In the genomic region with DNA sequence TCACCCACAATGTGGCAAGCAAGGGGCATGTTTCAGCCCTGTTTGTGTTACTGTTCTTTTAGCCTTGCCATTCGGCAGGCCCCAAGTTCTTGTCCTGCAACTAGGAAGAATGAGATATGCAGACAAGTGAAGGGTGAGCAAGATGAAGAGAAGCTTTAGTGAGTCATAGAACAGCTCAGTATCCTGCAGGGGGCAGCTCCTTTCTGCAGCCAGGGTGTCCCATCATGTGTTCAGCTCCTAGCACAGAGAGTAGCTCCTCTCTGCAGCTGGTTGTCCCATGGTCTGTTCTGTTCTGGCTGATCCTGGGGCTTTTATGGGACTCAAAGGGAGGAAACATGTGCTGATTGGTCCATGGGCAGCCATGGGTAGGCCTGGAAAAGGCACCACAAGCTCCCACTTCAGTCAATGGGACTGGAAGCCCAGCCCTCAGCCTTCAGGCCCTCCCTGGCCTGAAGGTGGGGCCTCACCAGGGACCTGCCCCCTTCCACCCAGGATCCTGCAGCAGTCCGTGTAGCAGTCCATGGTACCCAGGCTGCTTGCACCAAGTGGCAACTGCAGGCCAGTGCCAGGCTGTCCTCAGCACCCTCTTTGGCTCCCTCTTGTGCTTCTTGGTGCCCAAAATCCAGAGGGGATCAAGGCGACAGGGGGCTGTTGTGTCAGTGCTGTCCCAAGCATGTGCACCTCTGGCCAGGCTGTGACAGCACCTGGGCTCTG, we compare ENCODE assay signal across 12 cellular contexts.
A peak's percentile ranks its signal among the peaks of the same experiment; 100 is the strongest.
DNase-seq lines count a peak whose midpoint lies in the region; ATAC-seq and TF ChIP-seq lines count a peak whose summit lies in the region.
"Had no signal": no experiment of that assay in that cellular context is flagged by ENCODE, and none has a peak within 500 bp of the region (broad histone marks: within the 10 kb centered on the region; RNA-seq: fewer than 3 reads in every experiment).

No MANE protein-coding gene starts in this region.

- no peak overlapping the region for H3K9ac ChIP-seq in NT2/D1 (ENCODE audit: insufficient read length, low read depth)

- H3K9me3 ChIP-seq in breast epithelium (peaks cover 0 to 4% of the 10 kb centered on the region in 2 donors), NT2/D1 (ENCODE audit: insufficient read depth, low read length) (peaks cover 16% of the 10 kb centered on the region)

- H3K27me3 ChIP-seq in breast epithelium (no peaks in the 10 kb centered on the region), NT2/D1 (ENCODE audit: insufficient read depth, insufficient read length) (no peaks in the 10 kb centered on the region)

- no peak overlapping the region for H3K27ac ChIP-seq in breast epithelium

- BruUV-seq in MCF 10A (replicated peaks; lab: Mats Ljungman, UMichigan): no TSS peak

- no peak for TF ChIP-seq POLR2A in breast epithelium (IDR thresholded peaks at IDR 0.05)

- no peaks in the 10 kb centered on the region for H3K36me3 Mint-ChIP-seq in MCF 10A (ENCODE audit: insufficient read depth, unreplicated experiment)
- H3K36me3 Mint-ChIP-seq in stimulated activated memory B cell treated with anti-CD40 and anti-IgM and Interleukin-4, amounts not matched to agents 10 μg/mL and 1 μg/mL and 100 μg/mL, for 72 hours: no peaks in the 10 kb centered on the region

- no peak overlapping the region for H3K4me3 Mint-ChIP-seq in MCF 10A (ENCODE audit: unreplicated experiment)
- no peak overlapping the region for H3K4me3 Mint-ChIP-seq in stimulated activated memory B cell treated with anti-CD40 and anti-IgM and Interleukin-4, amounts not matched to agents 10 μg/mL and 1 μg/mL and 100 μg/mL, for 72 hours

- POLR2A ChIA-PET in MCF 10A (lab: Yijun Ruan, JAX): no interaction called here

- no peaks in the 10 kb centered on the region for H3K36me3 ChIP-seq in breast epithelium
- no peaks in the 10 kb centered on the region for H3K36me3 ChIP-seq in NT2/D1 (ENCODE audit: insufficient read depth, insufficient read length, low read length)

- no peaks in the 10 kb centered on the region for H3K9me3 Mint-ChIP-seq in MCF 10A (ENCODE audit: unreplicated experiment)
- H3K9me3 Mint-ChIP-seq in stimulated activated memory B cell treated with anti-CD40 and anti-IgM and Interleukin-4, amounts not matched to agents 10 μg/mL and 1 μg/mL and 100 μg/mL, for 72 hours: peaks cover 5% of the 10 kb centered on the region

- H3K4me1 Mint-ChIP-seq in MCF 10A (ENCODE audit: insufficient read depth, unreplicated experiment): no peaks in the 10 kb centered on the region
- H3K4me1 Mint-ChIP-seq in stimulated activated memory B cell treated with anti-CD40 and anti-IgM and Interleukin-4, amounts not matched to agents 10 μg/mL and 1 μg/mL and 100 μg/mL, for 72 hours: no peaks in the 10 kb centered on the region

- H3K27ac Mint-ChIP-seq in MCF 10A (ENCODE audit: low read depth, unreplicated experiment): no peak overlapping the region
- H3K27ac Mint-ChIP-seq in stimulated activated memory B cell treated with anti-CD40 and anti-IgM and Interleukin-4, amounts not matched to agents 10 μg/mL and 1 μg/mL and 100 μg/mL, for 72 hours: no peak overlapping the region

- H3K4me3 ChIP-seq in breast epithelium (no peak overlapping the region), NT2/D1 (ENCODE audit: insufficient read length, low read depth) (no peak overlapping the region), fibroblast of the aortic adventitia (ENCODE audit: low read depth, low read length) (no peak overlapping the region)
- H3K4me3 ChIP-seq: lung had no signal

- DNase-seq in MCF 10A (ENCODE audit: unreplicated experiment) (peak; percentile 26), breast epithelium (ENCODE audit: low spot score in 2 of 2) (no peak), NT2/D1 (ENCODE audit: low read depth, low spot score) (peak; percentile 2), fibroblast of the aortic adventitia (ENCODE audit: low read depth) (peak; percentile 16)
- DNase-seq in activated CD8-positive, alpha-beta memory T cell treated with anti-CD3 and anti-CD28 coated beads, Interleukin-2, amount 50 U/mL, for 48 hours: no peak
- no peak for DNase-seq in stimulated activated CD4-positive, alpha-beta T cell treated with anti-CD3 and anti-CD28 coated beads, Interleukin-4, amount 100 ng/mL, for 1 hour
- DNase-seq: activated T-cell treated with anti-CD3 and anti-CD28 coated beads for 4 hours, Karpas-422, NCI-H2081 treated with DMSO at 0.1 percent for 48 hours had no signal

- peak; percentile 6 for ATAC-seq in stimulated activated memory B cell treated with anti-CD40 and anti-IgM and Interleukin-4, amounts not matched to agents 10 μg/mL and 1 μg/mL and 100 μg/mL, for 72 hours
- no peak for ATAC-seq in HG03097 (IDR thresholded peaks at IDR 0.05; ENCODE audit: low FRiP score, unreplicated experiment)

- CTCF ChIA-PET in MCF 10A (lab: Yijun Ruan, JAX): interaction anchor here (0.8 to 1.0 kb wide), 2 partner anchors 216 to 376 kb away, joined by 3 to 4 read pairs; no protein-coding TSS in a partner anchor

- no peak for TF ChIP-seq CTCF in MCF 10A (IDR thresholded peaks at IDR 0.05; ENCODE audit: unreplicated experiment)
- no peak for TF ChIP-seq CTCF in breast epithelium (IDR thresholded peaks at IDR 0.05)
- TF ChIP-seq CTCF in fibroblast of the aortic adventitia (IDR thresholded peaks at IDR 0.05; ENCODE audit: insufficient read depth, low read length): no peak

- intact Hi-C loops in MCF 10A (cut with micrococcal nuclease): no loop called here
- intact Hi-C loops in breast epithelium (cut with DNase I; ENCODE audit: low total_unique reads): no loop called here

- H3K4me1 ChIP-seq in breast epithelium (no peaks in the 10 kb centered on the region), NT2/D1 (ENCODE audit: insufficient read depth, insufficient read length) (peaks cover 2% of the 10 kb centered on the region)

- no peaks in the 10 kb centered on the region for H3K27me3 Mint-ChIP-seq in MCF 10A (ENCODE audit: insufficient read depth, unreplicated experiment)
- no peaks in the 10 kb centered on the region for H3K27me3 Mint-ChIP-seq in stimulated activated memory B cell treated with anti-CD40 and anti-IgM and Interleukin-4, amounts not matched to agents 10 μg/mL and 1 μg/mL and 100 μg/mL, for 72 hours

Comparison
In these comparisons a context has a peak if more than half of its experiments do, and no peak if none do; other contexts are left out.
1. DNase-seq: peak in MCF 10A (single experiment), NT2/D1 (single experiment) and fibroblast of the aortic adventitia (single experiment); none in breast epithelium (0 of 2), activated CD8-positive, alpha-beta memory T cell treated with anti-CD3 and anti-CD28 coated beads, Interleukin-2, amount 50 U/mL, for 48 hours (single experiment) and stimulated activated CD4-positive, alpha-beta T cell treated with anti-CD3 and anti-CD28 coated beads, Interleukin-4, amount 100 ng/mL, for 1 hour (single experiment).